ENCODE assay signal across 8 cellular contexts in the genomic region with DNA sequence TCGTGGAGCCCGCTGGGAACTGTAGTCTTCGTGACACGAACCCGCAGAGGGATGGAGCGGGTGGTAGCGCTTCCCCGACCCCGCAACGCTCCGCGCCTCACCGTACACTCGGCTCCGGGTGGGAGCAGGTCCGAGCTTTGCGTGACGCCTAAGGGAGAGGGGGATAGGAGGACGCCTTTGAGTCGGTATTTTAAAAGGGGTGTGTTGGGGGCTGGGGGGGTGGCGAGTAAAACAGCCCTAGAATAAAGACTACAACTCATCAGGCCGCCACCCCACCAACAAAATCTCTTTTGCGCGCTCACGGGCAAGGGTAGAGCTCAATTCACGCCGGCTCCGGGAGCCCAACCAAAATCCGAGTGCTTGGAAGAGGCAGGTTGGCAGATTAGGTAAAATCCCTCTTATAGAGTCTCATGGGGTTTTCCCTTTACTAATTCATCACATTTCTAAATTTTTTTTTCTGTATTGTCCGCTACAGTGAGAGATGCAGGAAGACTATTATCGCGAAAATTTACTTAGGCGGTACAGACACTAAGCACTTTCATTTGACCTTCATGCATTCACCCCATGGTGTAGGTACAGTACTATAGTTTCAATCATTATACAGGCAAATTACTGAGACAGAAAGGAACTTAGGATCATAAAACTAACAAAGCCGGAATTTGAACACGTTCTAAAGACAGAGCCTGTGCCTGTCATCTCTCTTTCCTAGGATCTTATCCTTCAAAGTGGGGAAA. TPM values are rescaled to one million over a fixed set of nuclear protein-coding genes. Genes with fewer than 3 reads are reported as not detected.
DNase-seq lines count a peak whose midpoint lies in the region; ATAC-seq, FAIRE-seq and TF ChIP-seq lines count a peak whose summit lies in the region.

No MANE protein-coding gene starts in this region.

- H2AFZ ChIP-seq in K562 (ENCODE audit: low read depth, low read length): peak overlapping the region; percentile 97

- peaks cover 3% of the 10 kb centered on the region; the same call in 1 of the 2 replicates for H3K9me3 ChIP-seq in K562 (replicated peaks; ENCODE audit: control insufficient read depth, insufficient read depth, low read depth, low read length)

- no peak for TF ChIP-seq RAD21 in K562 (CRISPR knock-in tag; conservative IDR thresholded peaks at IDR 0.05 in 1 of 2, IDR thresholded peaks at IDR 0.05 in 1 of 2)

- POLR2A ChIA-PET in AG04449 (lab: Yijun Ruan, JAX) (interaction anchor here (0.6 to 2.3 kb wide), 4 partner anchors 26 to 83 kb away, joined by 3 to 34 read pairs (median 6); a partner anchor contains a TSS), K562 (lab: Yijun Ruan, JAX) (interaction anchor here (1.0 to 2.7 kb wide), 12 partner anchors 10 to 84 kb away, joined by 3 to 32 read pairs (median 4); no protein-coding TSS in a partner anchor)

- WGBS in K562 (ENCODE audit: insufficient coverage, low coverage, missing lambda C conversion rate): under 1% methylated on average over 34 of the region's 35 CpGs

- H3K9ac ChIP-seq in K562 (ENCODE audit: insufficient read depth in 1 of 2, low read depth in 2 of 2, low read length in 2 of 2): peak overlapping the region; percentile 89 to 98

- H4K20me1 ChIP-seq in K562 (replicated peaks; ENCODE audit: control insufficient read depth, insufficient read depth, low read length): no peaks in the 10 kb centered on the region

- in situ Hi-C loops in K562 (cut with MboI): no loop called here

- peaks cover 16% of the 10 kb centered on the region; the same call in 2 of the 3 replicates for H3K36me3 ChIP-seq in K562 (ENCODE audit: control insufficient read depth, insufficient read depth, low read length)

- intact Hi-C loops in K562 (cut with micrococcal nuclease): loop anchor here (5.0 kb wide), 1 partner anchor 83 kb away; no protein-coding TSS in a partner anchor

- TF ChIP-seq EP300 in K562 (IDR thresholded peaks at IDR 0.05; ENCODE audit: low read length): no peak

- FAIRE-seq in K562 (lab: Jason Lieb, UNC): no peak

- CTCF ChIA-PET in AG04449 (lab: Yijun Ruan, JAX) (no interaction called here), K562 (lab: Yijun Ruan, JAX; ENCODE audit: low intra/inter-chr PET ratio) (no interaction called here)

- H3K4me3 ChIP-seq in AG04449 (ENCODE audit: low read depth, low read length): peak overlapping the region; percentile 94
- H3K4me3 ChIP-seq in K562: peak overlapping the region; percentile 92

- BruUV-seq in K562 (replicated peaks; lab: Mats Ljungman, UMichigan): TSS peak; percentile 87

- peak overlapping the region; percentile 95 for H3K4me2 ChIP-seq in K562 (ENCODE audit: insufficient read depth, low read length)

- no peak for TF ChIP-seq CTCF in AG04449 (IDR thresholded peaks at IDR 0.05; ENCODE audit: insufficient read depth, low read length, missing control alignments)
- TF ChIP-seq CTCF in K562 (IDR thresholded peaks at IDR 0.05 in 2 of 3, conservative IDR thresholded peaks at IDR 0.05 in 1 of 3; ENCODE audit: insufficient read depth in 2 of 3, low read depth in 1 of 3, low read length in 3 of 3): no peak

- no peaks in the 10 kb centered on the region for H3K9me1 ChIP-seq in K562 (ENCODE audit: control insufficient read depth, insufficient read depth, low read length)

- peak overlapping the region; percentile 97 for H3K27ac ChIP-seq in K562 (ENCODE audit: extremely low read depth, low read depth, low read length)

- H3K4me1 ChIP-seq in K562 (replicated peaks in 1 of 2; ENCODE audit: control insufficient read depth in 2 of 2, insufficient read depth in 2 of 2, low read length in 2 of 2): peaks cover 13 to 16% of the 10 kb centered on the region in 2 experiments; a peak in 3 of 5 replicates

- peaks cover 61% of the 10 kb centered on the region for H3K79me2 ChIP-seq in K562 (ENCODE audit: control insufficient read depth, insufficient read depth, low read length)

- ATAC-seq in GM19035 (IDR thresholded peaks at IDR 0.05; ENCODE audit: unreplicated experiment) (peak; percentile 11), HG03175 (IDR thresholded peaks at IDR 0.05; ENCODE audit: unreplicated experiment) (peak; percentile 6), K562 (peak; percentile 32), left lobe of liver (peak; percentile 39)

- H3K27me3 ChIP-seq in K562 (ENCODE audit: control insufficient read depth in 2 of 2, insufficient read depth in 2 of 2, low read length in 2 of 2): no peaks in the 10 kb centered on the region

- DNase-seq in AG04449 (ENCODE audit: low read depth, low spot score) (no peak), RKO (ENCODE audit: low spot score) (peak; percentile 33), K562 (ENCODE audit: extremely low read depth in 1 of 4, low spot score in 3 of 4) (no peak), left lobe of liver (ENCODE audit: low spot score) (no peak), GM19240 (ENCODE audit: insufficient read length, low spot score) (no peak)
- DNase-seq in stimulated activated CD8-positive, alpha-beta memory T cell treated with anti-CD3 and anti-CD28 coated beads, Interleukin-15, amount 100 ng/mL, for 1 hour (ENCODE audit: low read depth): peak; percentile 4

- TF ChIP-seq POLR2A in K562 (conservative IDR thresholded peaks at IDR 0.05): no peak; the same call in 1 of the 2 replicates

TF ChIP-seq in K562, 482 proteins besides CTCF, POLR2A, EP300 and RAD21 (continues in another document):
- 0 out of 4 replicates have a peak, but pooled peaks of 1 of the 2 experiments have one; percentile 49 for TF ChIP-seq HDAC1 (IDR thresholded peaks at IDR 0.05)
- peak; percentile 66 for TF ChIP-seq GABPA (tag; conservative IDR thresholded peaks at IDR 0.05; ENCODE audit: low read depth)
- TF ChIP-seq, protein P1, sequence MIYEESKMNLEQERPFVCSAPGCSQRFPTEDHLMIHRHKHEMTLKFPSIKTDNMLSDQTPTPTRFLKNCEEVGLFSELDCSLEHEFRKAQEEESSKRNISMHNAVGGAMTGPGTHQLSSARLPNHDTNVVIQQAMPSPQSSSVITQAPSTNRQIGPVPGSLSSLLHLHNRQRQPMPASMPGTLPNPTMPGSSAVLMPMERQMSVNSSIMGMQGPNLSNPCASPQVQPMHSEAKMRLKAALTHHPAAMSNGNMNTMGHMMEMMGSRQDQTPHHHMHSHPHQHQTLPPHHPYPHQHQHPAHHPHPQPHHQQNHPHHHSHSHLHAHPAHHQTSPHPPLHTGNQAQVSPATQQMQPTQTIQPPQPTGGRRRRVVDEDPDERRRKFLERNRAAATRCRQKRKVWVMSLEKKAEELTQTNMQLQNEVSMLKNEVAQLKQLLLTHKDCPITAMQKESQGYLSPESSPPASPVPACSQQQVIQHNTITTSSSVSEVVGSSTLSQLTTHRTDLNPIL (CRISPR knock-in tag; IDR thresholded peaks at IDR 0.05): 0 out of 2 replicates have a peak, but pooled peaks have one; percentile 23
- TF ChIP-seq ZSCAN29 (IDR thresholded peaks at IDR 0.05): no peak
- 0 out of 2 replicates have a peak, but pooled peaks have one; percentile 2 for TF ChIP-seq PHF21A (IDR thresholded peaks at IDR 0.05; ENCODE audit: borderline replicate concordance, low read depth)
- 0 out of 4 replicates have a peak, but pooled peaks of 1 of the 2 experiments have one; percentile 33 for TF ChIP-seq SRF (CRISPR knock-in tag; IDR thresholded peaks at IDR 0.05)
- peak; percentile 3 for TF ChIP-seq POLR2B (IDR thresholded peaks at IDR 0.05; ENCODE audit: low read depth, partially characterized antibody)
- 0 out of 2 replicates have a peak, but pooled peaks have one; percentile 17 for TF ChIP-seq POLR2H (tag; IDR thresholded peaks at IDR 0.05; ENCODE audit: low read depth)
- TF ChIP-seq SIN3A (IDR thresholded peaks at IDR 0.05; ENCODE audit: borderline replicate concordance in 2 of 2, control insufficient read depth in 1 of 2, low read depth in 2 of 2, low read length in 2 of 2): peak in 1 of 2 experiments; percentile 11; a peak in 1 of 4 replicates
- no peak for TF ChIP-seq ZNF354B (CRISPR knock-in tag; IDR thresholded peaks at IDR 0.05)

RNA-seq across cellular contexts. Expression of a gene that starts 0.7 kb away (rescaled TPM):
- 102 and 244 TPM in 2 replicates for total RNA-seq in K562 (2011; cell fraction: chromatin; rRNA removed; ENCODE audit: low replicate concordance)
- 82.4 and 99.2 TPM in 2 replicates for total RNA-seq in K562 (2011; cell fraction: nucleolus; rRNA removed)
- total RNA-seq in K562 (2011; cell fraction: nucleoplasm; rRNA removed): 108 and 129 TPM in 2 replicates
- total RNA-seq in K562 (2014; rRNA removed): 66.3 and 84.2 TPM in 2 replicates
- total RNA-seq in K562 (2014; rRNA removed; fragmentation: Illumina TruSeq; extraction: Trizol): 134 and 138 TPM in 2 replicates
- 131 and 140 TPM in 2 replicates for total RNA-seq in K562 (2015; rRNA removed; fragmentation: Illumina TruSeq; extraction: Trizol)
- total RNA-seq in K562 (2021): 66.1 and 72.7 TPM in 2 replicates
- polyA plus RNA-seq in K562 (2011; rRNA removed): 96.1 and 125 TPM in 2 replicates
- 28.6 and 35.4 TPM in 2 replicates for polyA plus RNA-seq in K562 (2011; cell fraction: cytosol; rRNA removed)
- 54.9 and 67.4 TPM in 2 replicates for polyA plus RNA-seq in K562 (2011; cell fraction: nucleus; rRNA removed)
- 60.9 and 75.4 TPM in 2 replicates for polyA plus RNA-seq in K562 (2012)
- 68.8 and 71.2 TPM in 2 replicates for polyA plus RNA-seq in K562 (2014; fragmentation: Illumina TruSeq; extraction: Trizol)
- 10 to 100 TPM; 46.5 to 61.1 TPM for polyA plus RNA-seq in K562 (2014; fragmentation: Nextera tagmentation; extraction: Ambion mirVana)
- polyA plus RNA-seq in K562 (2014; rRNA removed): 63.1 and 72.1 TPM in 2 replicates
- 149 and 151 TPM in 2 replicates for polyA minus RNA-seq in K562 (2011; rRNA and poly(A)+ RNA removed)
- polyA minus RNA-seq in K562 (2011; cell fraction: cytosol; rRNA and poly(A)+ RNA removed): 38.2 and 52.5 TPM in 2 replicates
- 72.2 and 76.3 TPM in 2 replicates for polyA minus RNA-seq in K562 (2011; cell fraction: nucleus; rRNA and poly(A)+ RNA removed)
- 37.5 TPM for total RNA-seq in left lobe of liver

RNA-seq across cellular contexts. Expression of a gene that starts 48.3 kb away (rescaled TPM):
- total RNA-seq in K562 (2011; cell fraction: chromatin; rRNA removed; ENCODE audit: low replicate concordance): 54.8 and 178 TPM in 2 replicates
- total RNA-seq in K562 (2011; cell fraction: nucleolus; rRNA removed): 19.3 and 24.5 TPM in 2 replicates
- total RNA-seq in K562 (2011; cell fraction: nucleoplasm; rRNA removed): 46.9 and 86.5 TPM in 2 replicates
- 78.0 and 82.5 TPM in 2 replicates for total RNA-seq in K562 (2014; rRNA removed)
- total RNA-seq in K562 (2014; rRNA removed; fragmentation: Illumina TruSeq; extraction: Trizol): 171 and 210 TPM in 2 replicates
- total RNA-seq in K562 (2015; rRNA removed; fragmentation: Illumina TruSeq; extraction: Trizol): 149 and 155 TPM in 2 replicates
- total RNA-seq in K562 (2021): 120 and 144 TPM in 2 replicates
- polyA plus RNA-seq in K562 (2011; rRNA removed): 25.7 and 46.5 TPM in 2 replicates
- polyA plus RNA-seq in K562 (2011; cell fraction: cytosol; rRNA removed): 5.0 and 11.6 TPM in 2 replicates
- 14.5 and 19.5 TPM in 2 replicates for polyA plus RNA-seq in K562 (2011; cell fraction: nucleus; rRNA removed)
- 68.7 and 116 TPM in 2 replicates for polyA plus RNA-seq in K562 (2012)
- 272 and 295 TPM in 2 replicates for polyA plus RNA-seq in K562 (2014; fragmentation: Illumina TruSeq; extraction: Trizol)
- 100 to 1,000 TPM; 124 to 140 TPM for polyA plus RNA-seq in K562 (2014; fragmentation: Nextera tagmentation; extraction: Ambion mirVana)
- 71.4 and 81.9 TPM in 2 replicates for polyA plus RNA-seq in K562 (2014; rRNA removed)
- polyA minus RNA-seq in K562 (2011; rRNA and poly(A)+ RNA removed): 103 and 112 TPM in 2 replicates
- polyA minus RNA-seq in K562 (2011; cell fraction: cytosol; rRNA and poly(A)+ RNA removed): 28.6 and 30.7 TPM in 2 replicates
- 33.7 and 55.8 TPM in 2 replicates for polyA minus RNA-seq in K562 (2011; cell fraction: nucleus; rRNA and poly(A)+ RNA removed)
- total RNA-seq in left lobe of liver: 31.0 TPM

Comparison
In these comparisons a context has a peak if more than half of its experiments do, and no peak if none do; other contexts are left out.
1. DNase-seq: peak in RKO (single experiment) and stimulated activated CD8-positive, alpha-beta memory T cell treated with anti-CD3 and anti-CD28 coated beads, Interleukin-15, amount 100 ng/mL, for 1 hour (single experiment); none in AG04449 (single experiment), K562 (0 of 4), left lobe of liver (single experiment) and GM19240 (single experiment).
2. Peak in every context shown above with its lines, with median percentiles within 50 percentile points of each other: ATAC-seq.